8 cellular contexts compared by ENCODE assay signal in the genomic region with DNA sequence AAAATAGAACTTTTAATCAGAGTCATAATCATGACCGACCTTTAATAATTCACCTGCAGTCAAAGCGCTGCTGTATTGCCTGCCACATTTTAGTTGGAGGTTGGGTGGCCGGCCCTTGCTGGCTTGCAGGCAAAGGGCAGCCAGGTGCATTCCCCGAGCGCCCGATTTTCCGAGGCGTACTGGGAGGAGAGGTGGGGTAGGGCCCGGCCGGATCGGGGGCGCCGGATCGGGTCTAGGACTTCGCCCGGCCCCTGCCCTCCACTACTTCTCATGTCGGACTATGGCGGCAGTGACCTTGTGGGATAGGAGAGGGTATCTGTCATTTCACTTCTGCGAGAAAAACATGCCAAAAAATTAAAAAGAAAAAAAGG. TPM values are rescaled to one million over a fixed set of nuclear protein-coding genes. Genes with fewer than 3 reads are reported as not detected.
DNase-seq lines count a peak whose midpoint lies in the region; ATAC-seq, FAIRE-seq and TF ChIP-seq lines count a peak whose summit lies in the region.

No MANE protein-coding gene starts in this region.

- H3K4me3 ChIP-seq in small intestine (ENCODE audit: low read depth in 1 of 2, low read length in 2 of 2), result peak overlapping the region; percentile 41 to 56

- no peaks in the 10 kb centered on the region for H3K36me3 ChIP-seq in small intestine (ENCODE audit: control insufficient read depth in 2 of 2, insufficient read depth in 2 of 2, low read length in 2 of 2)

- H3K36me3 Mint-ChIP-seq in activated naive CD4-positive, alpha-beta T cell treated with anti-CD3 and anti-CD28 coated beads, Interleukin-2, amount 50 U/mL, for 72 hours, result no peaks in the 10 kb centered on the region

- peak overlapping the region in 1 of 2 donors; percentile 87 for H3K27ac Mint-ChIP-seq in activated naive CD4-positive, alpha-beta T cell treated with anti-CD3 and anti-CD28 coated beads, Interleukin-2, amount 50 U/mL, for 72 hours

- peak overlapping the region; percentile 40 to 45 for H3K27ac ChIP-seq in small intestine (ENCODE audit: low read depth in 1 of 2, low read length in 1 of 2)

- H3K9me3 ChIP-seq in small intestine (ENCODE audit: control insufficient read depth, low read depth), result no peaks in the 10 kb centered on the region

- no peak for FAIRE-seq in small intestine (lab: Jason Lieb, UNC)

- TF ChIP-seq CTCF in GM13976 (IDR thresholded peaks at IDR 0.05; ENCODE audit: borderline replicate concordance, control extremely low read depth, extremely low read depth, insufficient read depth, missing control alignments), result no peak

- WGBS in small intestine, 3 donors, result 1 to 32% (median 4%) methylated on average over 19 of the region's 19 CpGs

- POLR2A ChIA-PET in HEK293T (lab: Yijun Ruan, JAX), result no interaction called here

- ATAC-seq in activated naive CD4-positive, alpha-beta T cell treated with anti-CD3 and anti-CD28 coated beads, Interleukin-2, amount 50 U/mL, for 72 hours, result peak; percentile 39 to 43

- CTCF ChIA-PET in HEK293T (lab: Yijun Ruan, JAX), result no interaction called here

- H3K27me3 ChIP-seq in small intestine (ENCODE audit: control insufficient read depth in 2 of 2, insufficient read depth in 2 of 2, low read length in 2 of 2), result no peaks in the 10 kb centered on the region

- in situ Hi-C loops in GM13976 (cut with MboI; ENCODE audit: low sequenced_read_pairs, unreplicated experiment), result no loop called here

- DNase-seq in GM13976 (ENCODE audit: low spot score) (peak; percentile 33), HEK293T (ENCODE audit: extremely low spot score) (peak; percentile 17), NCI-H1105 (lab: John Stamatoyannopoulos, UW) (peak; percentile 37), hypothalamus (lab: John Stamatoyannopoulos, UW) (peak in 37 of 51 donors; percentile 0 to 40 (median 4)), small intestine (no peak), DMS114 treated with DMSO at 0.1 percent for 48 hours (lab: John Stamatoyannopoulos, UW; ENCODE audit: unreplicated experiment) (no peak), ureter (ENCODE audit: low spot score) (no peak)
- peak; percentile 3 to 56 for DNase-seq in activated naive CD4-positive, alpha-beta T cell treated with anti-CD3 and anti-CD28 coated beads, Interleukin-2, amount 50 U/mL, for 72 hours (ENCODE audit: low spot score in 2 of 2)

- H3K9me3 Mint-ChIP-seq in activated naive CD4-positive, alpha-beta T cell treated with anti-CD3 and anti-CD28 coated beads, Interleukin-2, amount 50 U/mL, for 72 hours, result no peaks in the 10 kb centered on the region

- no peaks in the 10 kb centered on the region for H3K4me1 ChIP-seq in small intestine (ENCODE audit: control insufficient read depth in 2 of 2, insufficient read depth in 1 of 2, low read depth in 1 of 2, low read length in 1 of 2)

TF ChIP-seq in HEK293T, 16 proteins besides CTCF, POLR2A, EP300 and RAD21:
- TF ChIP-seq FOXM1 (IDR thresholded peaks at IDR 0.05; ENCODE audit: borderline replicate concordance) (no peak), SP1 (IDR thresholded peaks at IDR 0.05) (no peak), ARNT (IDR thresholded peaks at IDR 0.05) (no peak)

RNA-seq across cellular contexts. Expression of gene RS1, which starts 2.5 kb away (rescaled TPM):
- total RNA-seq in activated naive CD4-positive, alpha-beta T cell treated with anti-CD3 and anti-CD28 coated beads, Interleukin-2, amount 50 U/mL, for 72 hours, result not detected
- polyA plus RNA-seq in small intestine, result not detected
- total RNA-seq in ureter, result not detected

RNA-seq across cellular contexts. Expression of gene PPEF1, which starts 33.0 kb away (rescaled TPM):
- not detected for total RNA-seq in activated naive CD4-positive, alpha-beta T cell treated with anti-CD3 and anti-CD28 coated beads, Interleukin-2, amount 50 U/mL, for 72 hours
- polyA plus RNA-seq in small intestine, result under 1 TPM in 1 of 3 donors, not detected in 2; 0.34 TPM
- 0.29 TPM for total RNA-seq in ureter

Comparison
In these comparisons a context has a peak if more than half of its experiments do, and no peak if none do; other contexts are left out.
1. DNase-seq: peak in GM13976 (single experiment), HEK293T (single experiment), NCI-H1105 (single experiment), activated naive CD4-positive, alpha-beta T cell treated with anti-CD3 and anti-CD28 coated beads, Interleukin-2, amount 50 U/mL, for 72 hours (2 of 2) and hypothalamus (37 of 51); none in small intestine (single experiment), DMS114 treated with DMSO at 0.1 percent for 48 hours (single experiment) and ureter (single experiment).